8 cellular contexts compared by ENCODE assay signal in genomic region chr1:10679521-10680220, GRCh38.
A peak's percentile ranks its signal among the peaks of the same experiment; 100 is the strongest.
DNase-seq lines count a peak whose midpoint lies in the region; ATAC-seq and TF ChIP-seq lines count a peak whose summit lies in the region.

No MANE protein-coding gene starts in this region.

- TF ChIP-seq POLR2A in gastrocnemius medialis (IDR thresholded peaks at IDR 0.05) = no peak

- H3K9me3 ChIP-seq in left ventricle myocardium inferior (replicated peaks) (no peaks in the 10 kb centered on the region), gastrocnemius medialis (no peaks in the 10 kb centered on the region), aorta (ENCODE audit: control insufficient read depth, low read length) (no peaks in the 10 kb centered on the region)

- H3K27ac ChIP-seq in left ventricle myocardium inferior (replicated peaks) (peak overlapping the region; percentile 91), gastrocnemius medialis (peak overlapping the region in 3 of 4 donors; percentile 22 to 81 (median 37)), aorta (ENCODE audit: low read depth in 1 of 2, low read length in 2 of 2) (no peak overlapping the region)

- in situ Hi-C loops in gastrocnemius medialis (cut with MboI; ENCODE audit: low sequenced_read_pairs in 4 of 4) = loop anchor here in 3 of 4 donors (10.0 to 25.0 kb wide), 2 partner anchors 108 to 115 kb away; partner anchors contain the start of gene CASZ1 (in 3 of the 3)

- TF ChIP-seq CTCF in left ventricle myocardium inferior (IDR thresholded peaks at IDR 0.05; ENCODE audit: borderline replicate concordance) (no peak), epithelial cell of esophagus (IDR thresholded peaks at IDR 0.05; ENCODE audit: insufficient read depth, low read depth, low read length, missing control alignments) (no peak), gastrocnemius medialis (IDR thresholded peaks at IDR 0.05 in 4 of 5, conservative IDR thresholded peaks at IDR 0.05 in 1 of 5) (no peak)

- DNase-seq in left ventricle myocardium inferior (no peak), cardiac septum (ENCODE audit: low spot score) (no peak), NCI-H82 (lab: John Stamatoyannopoulos, UW) (peak; percentile 99), epithelial cell of esophagus (ENCODE audit: low read depth) (peak; percentile 75), gastrocnemius medialis (no peak), aorta (no peak), SIG-M5 (lab: John Stamatoyannopoulos, UW) (no peak)

- ATAC-seq in gastrocnemius medialis = no peak
- ATAC-seq in HG02973 (IDR thresholded peaks at IDR 0.05; ENCODE audit: unreplicated experiment) = no peak
- no peak for ATAC-seq in aorta (ENCODE audit: low FRiP score)

- intact Hi-C loops in left ventricle myocardium inferior (cut with micrococcal nuclease) (no loop called here), cardiac septum (cut with DNase I) (loop anchor here (2.0 kb wide), 1 partner anchor 117 kb away; the partner anchor contains the start of gene CASZ1), gastrocnemius medialis (cut with DNase I; ENCODE audit: low total_unique reads) (loop anchor here (5.0 kb wide), 1 partner anchor 167 kb away; no protein-coding TSS in a partner anchor), aorta (cut with DNase I) (loop anchor here in 1 of 2 donors (2.0 to 5.0 kb wide), 2 partner anchors 47 to 117 kb away; partner anchors contain the start of gene CASZ1)

- H3K27me3 ChIP-seq in left ventricle myocardium inferior (ENCODE audit: low read depth) (no peaks in the 10 kb centered on the region), gastrocnemius medialis (no peaks in the 10 kb centered on the region), aorta (ENCODE audit: control insufficient read depth in 1 of 2, insufficient read depth in 2 of 2, low read length in 1 of 2) (no peaks in the 10 kb centered on the region)

- H3K4me1 ChIP-seq in left ventricle myocardium inferior (peaks cover 100% of the 10 kb centered on the region), gastrocnemius medialis (peaks cover 78 to 81% of the 10 kb centered on the region in 2 donors), aorta (ENCODE audit: control insufficient read depth in 1 of 2, insufficient read depth in 2 of 2, low read length in 2 of 2) (no peaks in the 10 kb centered on the region)

- no peaks in the 10 kb centered on the region for H3K36me3 ChIP-seq in left ventricle myocardium inferior
- H3K36me3 ChIP-seq in gastrocnemius medialis = no peaks in the 10 kb centered on the region
- no peaks in the 10 kb centered on the region for H3K36me3 ChIP-seq in aorta (ENCODE audit: control insufficient read depth in 1 of 2, insufficient read depth in 2 of 2, low read length in 1 of 2)

- H3K4me3 ChIP-seq in left ventricle myocardium inferior (no peak overlapping the region), epithelial cell of esophagus (ENCODE audit: low read length) (no peak overlapping the region), gastrocnemius medialis (no peak overlapping the region), aorta (ENCODE audit: low read length in 2 of 2) (no peak overlapping the region)

- WGBS in aorta, 2 donors = 39 to 45% methylated on average over 9 of the region's 9 CpGs

Comparison
In these comparisons a context has a peak if more than half of its experiments do, and no peak if none do; other contexts are left out.
1. DNase-seq: peak in NCI-H82 (single experiment) and epithelial cell of esophagus (single experiment); none in left ventricle myocardium inferior (single experiment), cardiac septum (single experiment), gastrocnemius medialis (0 of 2), aorta (0 of 2) and SIG-M5 (single experiment).
2. H3K27ac ChIP-seq: peak in left ventricle myocardium inferior (single experiment) and gastrocnemius medialis (3 of 4); none in aorta (0 of 2).